Comparison of ENCODE assay signal across 6 cellular contexts in genomic region chr18:9679125-9679524, GRCh38.
"Had no signal": no experiment of that assay in that cellular context is flagged by ENCODE, and none has a peak within 500 bp of the region (broad histone marks: within the 10 kb centered on the region; RNA-seq: fewer than 3 reads in every experiment).

No MANE protein-coding gene starts in this region.

- H3K4me3 Mint-ChIP-seq: GM23338, H9 had no signal

- H3K4me3 ChIP-seq: GM23338, K562 had no signal

- H3K4me2 ChIP-seq: GM23338 had no signal

- H2AFZ ChIP-seq: GM23338 had no signal

- DNase-seq: H9, HCEC 1CT, IMR-90, KG1 had no signal

- H3K27ac Mint-ChIP-seq: GM23338 had no signal

- H3K9me3 Mint-ChIP-seq: GM23338, H9 had no signal

- ATAC-seq: GM23338, K562 had no signal
